9 cellular contexts compared by ENCODE assay signal in the genomic region with DNA sequence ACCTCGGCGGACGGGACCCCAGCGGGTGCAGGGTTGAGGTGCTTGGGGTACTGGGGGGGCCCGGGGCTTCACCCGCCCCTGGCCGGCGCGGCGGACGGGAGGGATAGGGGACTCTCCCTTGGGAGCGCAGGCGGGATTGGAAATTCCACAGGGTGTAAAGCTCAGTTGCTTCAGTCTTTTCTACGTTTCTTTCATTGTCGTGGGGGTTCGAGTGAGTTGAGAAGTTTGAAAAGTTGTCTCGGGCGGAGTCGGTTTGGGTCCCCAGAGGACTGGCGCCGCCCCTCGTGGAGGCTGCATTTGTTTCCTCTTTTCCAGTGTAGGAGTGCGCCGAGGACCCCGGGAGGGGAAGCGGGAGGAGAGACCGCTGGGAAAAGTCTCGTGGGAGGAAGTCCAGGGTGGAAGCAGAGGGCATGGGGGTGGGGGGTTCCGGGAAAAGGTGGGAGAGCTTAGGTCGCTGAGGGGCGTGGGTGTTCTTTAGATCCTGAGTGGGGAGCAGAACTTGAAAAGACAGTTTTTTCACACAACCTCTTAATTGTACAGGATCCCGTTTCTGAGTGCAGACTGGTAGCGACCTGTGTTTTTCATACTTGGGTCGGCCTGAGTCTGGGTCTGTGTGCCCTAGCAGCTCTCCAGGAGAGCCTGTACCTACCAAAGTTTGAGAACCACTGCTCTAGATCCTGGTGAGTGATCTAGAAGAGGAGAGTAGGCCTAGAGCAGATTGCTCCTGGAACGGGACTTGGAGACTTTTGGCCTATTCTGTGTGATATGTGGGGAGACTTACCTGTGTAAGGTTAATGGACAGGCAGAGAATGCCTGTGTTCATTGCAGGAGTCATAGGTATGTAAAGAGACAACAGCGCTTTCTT. TPM values are rescaled to one million over a fixed set of nuclear protein-coding genes. Genes with fewer than 3 reads are reported as not detected.
DNase-seq lines count a peak whose midpoint lies in the region; TF ChIP-seq lines count a peak whose summit lies in the region.
"Had no signal": no experiment of that assay in that cellular context is flagged by ENCODE, and none has a peak within 500 bp of the region (broad histone marks: within the 10 kb centered on the region; RNA-seq: fewer than 3 reads in every experiment).

No MANE protein-coding gene starts in this region.

- no peaks in the 10 kb centered on the region for H3K36me3 Mint-ChIP-seq in activated naive CD8-positive, alpha-beta T cell treated with anti-CD3 and anti-CD28 coated beads for 36 hours

- in situ Hi-C loops in GM13976 (cut with MboI; ENCODE audit: low sequenced_read_pairs, unreplicated experiment), result no loop called here

- H3K27me3 ChIP-seq in HUES64 (ENCODE audit: insufficient read depth, low read length), result peaks cover 27% of the 10 kb centered on the region
- no peaks in the 10 kb centered on the region for H3K27me3 ChIP-seq in breast epithelium
- peaks cover 0 to 36% (median 12%) of the 10 kb centered on the region in 3 donors for H3K27me3 ChIP-seq in stomach

- H3K4me3 ChIP-seq in HUES64 (ENCODE audit: low read length) (peak overlapping the region; percentile 84), breast epithelium (peak overlapping the region; percentile 33 to 75 (median 74)), stomach (peak overlapping the region; percentile 48 to 64 (median 52))

- TF ChIP-seq POLR2A in breast epithelium (IDR thresholded peaks at IDR 0.05) (no peak), stomach (IDR thresholded peaks at IDR 0.05) (no peak)

- H3K27me3 Mint-ChIP-seq in activated naive CD8-positive, alpha-beta T cell treated with anti-CD3 and anti-CD28 coated beads for 36 hours, result peaks cover 37% of the 10 kb centered on the region

- H3K9me3 ChIP-seq in HUES64 (ENCODE audit: insufficient read depth, low read depth, low read length) (no peaks in the 10 kb centered on the region), breast epithelium (no peaks in the 10 kb centered on the region), stomach (peaks cover 0 to 4% (median 0%) of the 10 kb centered on the region in 4 donors)

- H3K27ac ChIP-seq in HUES64 (ENCODE audit: low read depth, low read length) (no peak overlapping the region), breast epithelium (peak overlapping the region; percentile 79 to 90), stomach (peak overlapping the region; percentile 50 to 84 (median 77))

- H3K9ac ChIP-seq in HUES64 (ENCODE audit: low read depth, low read length), result peak overlapping the region; percentile 83

- DNase-seq in breast epithelium (ENCODE audit: low spot score in 2 of 2) (no peak), islet precursor cell (peak; percentile 82), stomach (no peak), posterior vena cava (ENCODE audit: low spot score) (no peak), GM13976 (ENCODE audit: low spot score) (no peak), NCI-H1105 (lab: John Stamatoyannopoulos, UW) (no peak)
- DNase-seq in activated naive CD8-positive, alpha-beta T cell treated with anti-CD3 and anti-CD28 coated beads for 36 hours, result no peak
- DNase-seq: SW 1271 had no signal

- WGBS in HUES64, result 9% methylated on average over 35 of the region's 36 CpGs
- WGBS in stomach, 5 donors, result 5 to 7% (median 6%) methylated on average over 31 to 36 of the region's 36 CpGs

- H3K36me3 ChIP-seq in HUES64 (ENCODE audit: insufficient read depth, low read length) (no peaks in the 10 kb centered on the region), breast epithelium (no peaks in the 10 kb centered on the region), stomach (no peaks in the 10 kb centered on the region)

- H3K4me1 ChIP-seq in HUES64 (ENCODE audit: insufficient read depth, low read length), result peaks cover 8% of the 10 kb centered on the region; the same call in 1 of the 2 replicates
- no peaks in the 10 kb centered on the region for H3K4me1 ChIP-seq in breast epithelium
- peaks cover 0 to 14% (median 13%) of the 10 kb centered on the region in 4 donors for H3K4me1 ChIP-seq in stomach

- TF ChIP-seq CTCF in breast epithelium (IDR thresholded peaks at IDR 0.05), result no peak
- no peak for TF ChIP-seq CTCF in stomach (IDR thresholded peaks at IDR 0.05)
- TF ChIP-seq CTCF in GM13976 (IDR thresholded peaks at IDR 0.05; ENCODE audit: borderline replicate concordance, control extremely low read depth, extremely low read depth, insufficient read depth, missing control alignments), result no peak

- H3K9me3 Mint-ChIP-seq in activated naive CD8-positive, alpha-beta T cell treated with anti-CD3 and anti-CD28 coated beads for 36 hours, result peaks cover 3% of the 10 kb centered on the region

- no peaks in the 10 kb centered on the region for H3K4me1 Mint-ChIP-seq in activated naive CD8-positive, alpha-beta T cell treated with anti-CD3 and anti-CD28 coated beads for 36 hours

- H3K4me3 Mint-ChIP-seq in activated naive CD8-positive, alpha-beta T cell treated with anti-CD3 and anti-CD28 coated beads for 36 hours, result no peak overlapping the region

- no peak for TF ChIP-seq EP300 in stomach (IDR thresholded peaks at IDR 0.05)

- intact Hi-C loops in breast epithelium (cut with DNase I; ENCODE audit: low total_unique reads), result loop anchor here (10.0 kb wide), 1 partner anchor 638 kb away; no protein-coding TSS in a partner anchor
- intact Hi-C loops in stomach (cut with DNase I; ENCODE audit: low total_unique reads), result no loop called here
- intact Hi-C loops in posterior vena cava (cut with DNase I), result no loop called here

- no peak overlapping the region for H3K27ac Mint-ChIP-seq in activated naive CD8-positive, alpha-beta T cell treated with anti-CD3 and anti-CD28 coated beads for 36 hours

RNA-seq across cellular contexts. Expression of a gene that starts 0.5 kb away (rescaled TPM):
- 0.95 TPM for polyA plus RNA-seq in HUES64 (2013, experiment 1 of 2)
- polyA plus RNA-seq in HUES64 (2013, experiment 2 of 2), result 1.5 TPM
- total RNA-seq in breast epithelium (10 to 100 TPM in 1 of 3 donors, 1 to 10 TPM in 1, under 1 TPM in 1; 0.16 to 13.6 (median 8.8) TPM), stomach (10 to 100 TPM in 2 of 5 donors, 1 to 10 TPM in 3; 4.5 to 19.3 (median 9.3) TPM), posterior vena cava (not detected)
- 1 to 10 TPM in 1 of 3 donors, under 1 TPM in 2; 0.44 to 1.7 (median 0.92) TPM for polyA plus RNA-seq in stomach
- total RNA-seq in activated naive CD8-positive, alpha-beta T cell treated with anti-CD3 and anti-CD28 coated beads for 36 hours, result not detected
